In genomic region chr1:230231739-230232075, GRCh38 we compare ENCODE assay signal across 8 cellular contexts.
A peak's percentile ranks its signal among the peaks of the same experiment; 100 is the strongest.
DNase-seq lines count a peak whose midpoint lies in the region; ATAC-seq and TF ChIP-seq lines count a peak whose summit lies in the region.

No MANE protein-coding gene starts in this region.

- TF ChIP-seq CTCF in PC-9 (conservative IDR thresholded peaks at IDR 0.05) (no peak), heart left ventricle (IDR thresholded peaks at IDR 0.05) (no peak), psoas muscle (IDR thresholded peaks at IDR 0.05) (no peak)

- H3K4me3 ChIP-seq in PC-9 (no peak overlapping the region), heart left ventricle (peak overlapping the region in 10 of 12 donors; percentile 0 to 44 (median 14)), psoas muscle (peak overlapping the region; percentile 11), H7 (ENCODE audit: insufficient read depth, low read depth, low read length) (no peak overlapping the region; the same call in 1 of the 2 replicates), MG63 (no peak overlapping the region)

- peak overlapping the region; percentile 0; the same call in 1 of the 2 replicates for H3K4me2 ChIP-seq in PC-9

- H3K9me2 ChIP-seq in PC-9 (ENCODE audit: insufficient read depth) = no peaks in the 10 kb centered on the region

- POLR2A ChIA-PET in PC-9 (lab: Charles Lee; ENCODE audit: unreplicated experiment) = interaction anchor here (1.1 kb wide), 1 partner anchor 147 kb away, joined by 3 read pairs; no protein-coding TSS in a partner anchor

- no peaks in the 10 kb centered on the region for H3K79me2 ChIP-seq in PC-9 (ENCODE audit: low read depth)

- CTCF ChIA-PET in PC-9 (lab: Charles Lee) = interaction anchor here (1.0 kb wide), 1 partner anchor 28 kb away, joined by 3 read pairs; no protein-coding TSS in a partner anchor

- H3K36me3 ChIP-seq in PC-9 (ENCODE audit: low read depth) (0 out of 2 replicates have a peak, but pooled peaks cover 6% of the 10 kb centered on the region), heart left ventricle (peaks cover 0 to 10% (median 0%) of the 10 kb centered on the region in 9 donors), psoas muscle (ENCODE audit: insufficient read depth in 1 of 2, low read depth in 1 of 2) (peaks cover 0 to 9% of the 10 kb centered on the region in 2 donors), H7 (replicated peaks; ENCODE audit: control insufficient read depth, insufficient read depth, low read length) (no peaks in the 10 kb centered on the region), MG63 (peaks cover 7% of the 10 kb centered on the region)

- no TSS peak for BruUV-seq in PC-9 (replicated peaks; lab: Mats Ljungman, UMichigan)

- DNase-seq in DMS79 (lab: John Stamatoyannopoulos, UW) (peak; percentile 53), PC-9 (peak; percentile 46 to 73), heart left ventricle (peak in 4 of 5 donors; percentile 56 to 79 (median 63)), psoas muscle (peak; percentile 58 to 75), H7 (no peak), MG63 (no peak)

- H3K4me1 ChIP-seq in PC-9 (replicated peaks; ENCODE audit: insufficient read depth) (no peaks in the 10 kb centered on the region), heart left ventricle (peaks cover 0 to 36% (median 24%) of the 10 kb centered on the region in 12 donors), psoas muscle (peaks cover 28% of the 10 kb centered on the region)

- no peak overlapping the region for H3K27ac ChIP-seq in PC-9
- H3K27ac ChIP-seq in heart left ventricle = peak overlapping the region in 9 of 12 donors; percentile 1 to 67 (median 40)
- H3K27ac ChIP-seq in psoas muscle = peak overlapping the region; percentile 13

- H3F3A ChIP-seq in PC-9 (ENCODE audit: insufficient read depth, low read depth) = peaks cover 5% of the 10 kb centered on the region; the same call in 1 of the 2 replicates

- intact Hi-C loops in PC-9 (cut with micrococcal nuclease; ENCODE audit: unreplicated experiment) = loop anchor here (2.0 kb wide), 1 partner anchor 27 kb away; no protein-coding TSS in a partner anchor
- intact Hi-C loops in heart left ventricle (cut with DNase I) = no loop called here
- intact Hi-C loops in psoas muscle (cut with DNase I) = no loop called here

- H3K27me3 ChIP-seq in PC-9 (ENCODE audit: insufficient read depth, low read depth) (no peaks in the 10 kb centered on the region), heart left ventricle (no peaks in the 10 kb centered on the region), psoas muscle (ENCODE audit: insufficient read depth in 3 of 3, low read length in 2 of 3) (no peaks in the 10 kb centered on the region), H7 (ENCODE audit: control insufficient read depth, insufficient read depth, low read length) (no peaks in the 10 kb centered on the region), MG63 (no peaks in the 10 kb centered on the region)

- no peak overlapping the region for H2AFZ ChIP-seq in PC-9

- H3K9me3 ChIP-seq in PC-9 (ENCODE audit: insufficient read depth, low read depth) (no peaks in the 10 kb centered on the region), heart left ventricle (no peaks in the 10 kb centered on the region), psoas muscle (no peaks in the 10 kb centered on the region), MG63 (no peaks in the 10 kb centered on the region)

- ATAC-seq in heart left ventricle = peak in 3 of 4 donors; percentile 50 to 90 (median 83)
- peak; percentile 74 to 88 (median 77) for ATAC-seq in psoas muscle
- ATAC-seq in HG03378 (IDR thresholded peaks at IDR 0.05; ENCODE audit: unreplicated experiment) = no peak
- no peak for ATAC-seq in HG03045 (IDR thresholded peaks at IDR 0.05; ENCODE audit: unreplicated experiment)

- no peaks in the 10 kb centered on the region for H4K20me1 ChIP-seq in PC-9 (ENCODE audit: insufficient read depth)

- WGBS in heart left ventricle, 4 donors = 50 to 69% (median 64%) methylated on average over 7 of the region's 7 CpGs
- 35 to 68% (median 37%) methylated on average over 7 of the region's 7 CpGs for WGBS in psoas muscle, 3 donors

- TF ChIP-seq POLR2A in heart left ventricle (IDR thresholded peaks at IDR 0.05) = no peak

Comparison
In these comparisons a context has a peak if more than half of its experiments do, and no peak if none do; other contexts are left out.
1. DNase-seq: peak in DMS79 (single experiment), PC-9 (2 of 2), heart left ventricle (4 of 5) and psoas muscle (2 of 2); none in H7 (single experiment) and MG63 (single experiment).
2. H3K4me3 ChIP-seq: peak in heart left ventricle (10 of 12) and psoas muscle (single experiment); none in PC-9 (single experiment), H7 (single experiment) and MG63 (single experiment).
3. ATAC-seq: peak in heart left ventricle (3 of 4) and psoas muscle (4 of 4); none in HG03378 (single experiment) and HG03045 (single experiment).